In the genomic region with DNA sequence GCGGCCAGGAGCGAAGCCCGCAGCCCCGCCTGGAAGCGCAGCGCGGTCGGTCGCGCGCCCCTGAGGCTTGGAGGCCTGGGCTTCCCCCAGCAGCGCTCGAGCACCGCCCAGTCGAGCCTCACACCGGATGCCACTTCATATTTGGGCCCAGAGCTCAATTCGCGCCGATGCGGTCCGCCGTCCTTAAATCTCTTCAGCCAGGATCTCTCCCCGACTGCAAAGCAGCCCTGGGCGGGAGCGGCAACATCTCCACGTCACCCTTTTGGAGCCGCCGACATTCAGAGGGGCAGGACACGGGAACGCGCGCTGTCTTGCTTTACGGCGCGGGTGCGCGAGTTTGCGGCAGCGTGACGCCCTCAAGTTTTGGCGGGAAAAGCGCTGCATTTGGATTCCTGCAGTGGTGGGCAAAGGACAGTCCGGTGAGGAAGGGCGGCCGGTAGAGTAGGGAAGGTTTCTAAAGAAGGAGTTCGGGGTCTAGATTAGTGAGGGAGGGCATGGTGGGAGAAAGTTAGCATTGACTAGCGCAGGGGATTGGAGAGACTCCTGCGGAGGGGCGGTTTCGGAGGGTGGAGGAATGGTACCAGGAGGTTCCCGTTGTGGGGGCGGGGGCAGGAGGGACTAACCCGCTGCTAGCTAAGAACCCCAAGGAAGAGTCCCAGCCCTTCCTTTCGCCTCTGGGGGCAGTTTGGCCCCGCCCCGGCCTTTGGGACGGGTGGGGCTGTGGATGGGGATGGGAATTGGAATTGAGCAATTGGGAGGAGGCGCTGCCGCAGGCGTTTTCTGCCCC, we compare ENCODE assay signal across 1 cellular context.
TF ChIP-seq lines count a peak whose summit lies in the region.

No MANE protein-coding gene starts in this region.

TF ChIP-seq in HEK293, 187 proteins besides CTCF, POLR2A, EP300 and RAD21 (continued from another document and continues in another):
- TF ChIP-seq, protein P1, sequence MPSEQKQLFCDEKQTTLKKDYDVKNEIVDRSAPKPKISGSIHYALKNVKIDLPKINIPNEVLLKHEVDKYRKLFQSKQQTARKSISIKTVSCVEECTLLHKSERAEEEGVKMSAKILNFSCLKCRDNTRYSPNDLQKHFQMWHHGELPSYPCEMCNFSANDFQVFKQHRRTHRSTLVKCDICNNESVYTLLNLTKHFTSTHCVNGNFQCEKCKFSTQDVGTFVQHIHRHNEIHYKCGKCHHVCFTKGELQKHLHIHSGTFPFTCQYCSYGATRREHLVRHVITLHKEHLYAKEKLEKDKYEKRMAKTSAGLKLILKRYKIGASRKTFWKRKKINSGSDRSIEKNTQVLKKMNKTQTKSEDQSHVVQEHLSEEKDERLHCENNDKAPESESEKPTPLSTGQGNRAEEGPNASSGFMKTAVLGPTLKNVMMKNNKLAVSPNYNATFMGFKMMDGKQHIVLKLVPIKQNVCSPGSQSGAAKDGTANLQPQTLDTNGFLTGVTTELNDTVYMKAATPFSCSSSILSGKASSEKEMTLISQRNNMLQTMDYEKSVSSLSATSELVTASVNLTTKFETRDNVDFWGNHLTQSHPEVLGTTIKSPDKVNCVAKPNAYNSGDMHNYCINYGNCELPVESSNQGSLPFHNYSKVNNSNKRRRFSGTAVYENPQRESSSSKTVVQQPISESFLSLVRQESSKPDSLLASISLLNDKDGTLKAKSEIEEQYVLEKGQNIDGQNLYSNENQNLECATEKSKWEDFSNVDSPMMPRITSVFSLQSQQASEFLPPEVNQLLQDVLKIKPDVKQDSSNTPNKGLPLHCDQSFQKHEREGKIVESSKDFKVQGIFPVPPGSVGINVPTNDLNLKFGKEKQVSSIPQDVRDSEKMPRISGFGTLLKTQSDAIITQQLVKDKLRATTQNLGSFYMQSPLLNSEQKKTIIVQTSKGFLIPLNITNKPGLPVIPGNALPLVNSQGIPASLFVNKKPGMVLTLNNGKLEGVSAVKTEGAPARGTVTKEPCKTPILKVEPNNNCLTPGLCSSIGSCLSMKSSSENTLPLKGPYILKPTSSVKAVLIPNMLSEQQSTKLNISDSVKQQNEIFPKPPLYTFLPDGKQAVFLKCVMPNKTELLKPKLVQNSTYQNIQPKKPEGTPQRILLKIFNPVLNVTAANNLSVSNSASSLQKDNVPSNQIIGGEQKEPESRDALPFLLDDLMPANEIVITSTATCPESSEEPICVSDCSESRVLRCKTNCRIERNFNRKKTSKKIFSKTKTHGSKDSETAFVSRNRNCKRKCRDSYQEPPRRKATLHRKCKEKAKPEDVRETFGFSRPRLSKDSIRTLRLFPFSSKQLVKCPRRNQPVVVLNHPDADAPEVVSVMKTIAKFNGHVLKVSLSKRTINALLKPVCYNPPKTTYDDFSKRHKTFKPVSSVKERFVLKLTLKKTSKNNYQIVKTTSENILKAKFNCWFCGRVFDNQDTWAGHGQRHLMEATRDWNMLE (tag by site-specific recombination; conservative IDR thresholded peaks at IDR 0.05; ENCODE audit: low read depth), result peak; percentile 42; the same call in 1 of the 2 replicates
- TF ChIP-seq ZBTB20 (tag by site-specific recombination; IDR thresholded peaks at IDR 0.05) (peak; percentile 71; the same call in 1 of the 2 replicates), ZNF76 (tag by site-specific recombination; IDR thresholded peaks at IDR 0.05; ENCODE audit: borderline replicate concordance, low read depth) (peak; percentile 88), ZNF140 (tag by site-specific recombination; IDR thresholded peaks at IDR 0.05) (no peak), SP7 (tag by site-specific recombination; IDR thresholded peaks at IDR 0.05) (peak; percentile 89), KLF8 (tag by site-specific recombination; IDR thresholded peaks at IDR 0.05) (peak; percentile 98), ZNF416 (tag by site-specific recombination; IDR thresholded peaks at IDR 0.05) (no peak), GLIS2 (tag by site-specific recombination; IDR thresholded peaks at IDR 0.05) (peak; percentile 94), ZBTB1 (tag by site-specific recombination; IDR thresholded peaks at IDR 0.05) (0 out of 2 replicates have a peak, but pooled peaks have one; percentile 16), ZNF121 (tag by site-specific recombination; IDR thresholded peaks at IDR 0.05) (no peak), ZNF426 (tag by site-specific recombination; IDR thresholded peaks at IDR 0.05) (no peak), SCRT1 (tag by site-specific recombination; IDR thresholded peaks at IDR 0.05; ENCODE audit: borderline replicate concordance) (no peak), IKZF3 (tag by site-specific recombination; IDR thresholded peaks at IDR 0.05) (peak; percentile 87), ZNF768 (tag by site-specific recombination; IDR thresholded peaks at IDR 0.05) (no peak), KLF16 (tag by site-specific recombination; IDR thresholded peaks at IDR 0.05) (peak; percentile 93), YY2 (tag by site-specific recombination; IDR thresholded peaks at IDR 0.05) (peak; percentile 70; the same call in 1 of the 2 replicates), ZNF600 (tag by site-specific recombination; IDR thresholded peaks at IDR 0.05) (peak; percentile 78), YY1 (tag by site-specific recombination; IDR thresholded peaks at IDR 0.05) (peak; percentile 67), ZNF629 (tag by site-specific recombination; IDR thresholded peaks at IDR 0.05) (peak; percentile 88), ZNF558 (tag by site-specific recombination; IDR thresholded peaks at IDR 0.05) (peak; percentile 52), TCF7L2 (IDR thresholded peaks at IDR 0.05; ENCODE audit: borderline replicate concordance, low read depth, low read length) (0 out of 2 replicates have a peak, but pooled peaks have one; percentile 12), ZNF596 (tag by site-specific recombination; IDR thresholded peaks at IDR 0.05) (no peak), MEIS1 (CRISPR knock-in tag; IDR thresholded peaks at IDR 0.05; ENCODE audit: borderline replicate concordance) (no peak), WT1 (tag by site-specific recombination; IDR thresholded peaks at IDR 0.05) (peak; percentile 75), REPIN1 (tag by site-specific recombination; IDR thresholded peaks at IDR 0.05; ENCODE audit: low read depth) (peak; percentile 83; the same call in 1 of the 2 replicates), ZNF37A (tag by site-specific recombination; IDR thresholded peaks at IDR 0.05) (no peak), ZNF548 (tag by site-specific recombination; IDR thresholded peaks at IDR 0.05) (0 out of 2 replicates have a peak, but pooled peaks have one; percentile 47), SETDB1 (IDR thresholded peaks at IDR 0.05; ENCODE audit: insufficient read length, low read length) (no peak), HOXD13 (CRISPR knock-in tag; IDR thresholded peaks at IDR 0.05; ENCODE audit: borderline replicate concordance) (no peak; the same call in 1 of the 2 replicates), GLIS1 (tag by site-specific recombination; IDR thresholded peaks at IDR 0.05) (peak; percentile 81), ZNF792 (tag by site-specific recombination; IDR thresholded peaks at IDR 0.05) (no peak), ZNF677 (tag by site-specific recombination; IDR thresholded peaks at IDR 0.05) (no peak), ZSCAN16 (tag by site-specific recombination; IDR thresholded peaks at IDR 0.05) (peak; percentile 17; the same call in 1 of the 2 replicates), ZNF354C (tag by site-specific recombination; IDR thresholded peaks at IDR 0.05; ENCODE audit: borderline replicate concordance, low read depth) (no peak), SP2 (tag by site-specific recombination; IDR thresholded peaks at IDR 0.05) (peak; percentile 89), ZNF292 (tag by site-specific recombination; IDR thresholded peaks at IDR 0.05; ENCODE audit: borderline replicate concordance, low read depth) (no peak), ZBTB8A (tag by site-specific recombination; IDR thresholded peaks at IDR 0.05) (peak; percentile 83), GLI4 (tag by site-specific recombination; IDR thresholded peaks at IDR 0.05) (no peak)
- TF ChIP-seq, protein P2, sequence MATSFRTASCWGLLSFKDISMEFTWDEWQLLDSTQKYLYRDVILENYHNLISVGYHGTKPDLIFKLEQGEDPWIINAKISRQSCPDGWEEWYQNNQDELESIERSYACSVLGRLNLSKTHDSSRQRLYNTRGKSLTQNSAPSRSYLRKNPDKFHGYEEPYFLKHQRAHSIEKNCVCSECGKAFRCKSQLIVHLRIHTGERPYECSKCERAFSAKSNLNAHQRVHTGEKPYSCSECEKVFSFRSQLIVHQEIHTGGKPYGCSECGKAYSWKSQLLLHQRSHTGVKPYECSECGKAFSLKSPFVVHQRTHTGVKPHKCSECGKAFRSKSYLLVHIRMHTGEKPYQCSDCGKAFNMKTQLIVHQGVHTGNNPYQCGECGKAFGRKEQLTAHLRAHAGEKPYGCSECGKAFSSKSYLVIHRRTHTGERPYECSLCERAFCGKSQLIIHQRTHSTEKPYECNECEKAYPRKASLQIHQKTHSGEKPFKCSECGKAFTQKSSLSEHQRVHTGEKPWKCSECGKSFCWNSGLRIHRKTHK (tag by site-specific recombination; IDR thresholded peaks at IDR 0.05), result no peak
- TF ChIP-seq, protein P3, sequence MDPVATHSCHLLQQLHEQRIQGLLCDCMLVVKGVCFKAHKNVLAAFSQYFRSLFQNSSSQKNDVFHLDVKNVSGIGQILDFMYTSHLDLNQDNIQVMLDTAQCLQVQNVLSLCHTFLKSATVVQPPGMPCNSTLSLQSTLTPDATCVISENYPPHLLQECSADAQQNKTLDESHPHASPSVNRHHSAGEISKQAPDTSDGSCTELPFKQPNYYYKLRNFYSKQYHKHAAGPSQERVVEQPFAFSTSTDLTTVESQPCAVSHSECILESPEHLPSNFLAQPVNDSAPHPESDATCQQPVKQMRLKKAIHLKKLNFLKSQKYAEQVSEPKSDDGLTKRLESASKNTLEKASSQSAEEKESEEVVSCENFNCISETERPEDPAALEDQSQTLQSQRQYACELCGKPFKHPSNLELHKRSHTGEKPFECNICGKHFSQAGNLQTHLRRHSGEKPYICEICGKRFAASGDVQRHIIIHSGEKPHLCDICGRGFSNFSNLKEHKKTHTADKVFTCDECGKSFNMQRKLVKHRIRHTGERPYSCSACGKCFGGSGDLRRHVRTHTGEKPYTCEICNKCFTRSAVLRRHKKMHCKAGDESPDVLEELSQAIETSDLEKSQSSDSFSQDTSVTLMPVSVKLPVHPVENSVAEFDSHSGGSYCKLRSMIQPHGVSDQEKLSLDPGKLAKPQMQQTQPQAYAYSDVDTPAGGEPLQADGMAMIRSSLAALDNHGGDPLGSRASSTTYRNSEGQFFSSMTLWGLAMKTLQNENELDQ (tag by site-specific recombination; IDR thresholded peaks at IDR 0.05; ENCODE audit: low read depth), result no peak
- TF ChIP-seq, protein P4, sequence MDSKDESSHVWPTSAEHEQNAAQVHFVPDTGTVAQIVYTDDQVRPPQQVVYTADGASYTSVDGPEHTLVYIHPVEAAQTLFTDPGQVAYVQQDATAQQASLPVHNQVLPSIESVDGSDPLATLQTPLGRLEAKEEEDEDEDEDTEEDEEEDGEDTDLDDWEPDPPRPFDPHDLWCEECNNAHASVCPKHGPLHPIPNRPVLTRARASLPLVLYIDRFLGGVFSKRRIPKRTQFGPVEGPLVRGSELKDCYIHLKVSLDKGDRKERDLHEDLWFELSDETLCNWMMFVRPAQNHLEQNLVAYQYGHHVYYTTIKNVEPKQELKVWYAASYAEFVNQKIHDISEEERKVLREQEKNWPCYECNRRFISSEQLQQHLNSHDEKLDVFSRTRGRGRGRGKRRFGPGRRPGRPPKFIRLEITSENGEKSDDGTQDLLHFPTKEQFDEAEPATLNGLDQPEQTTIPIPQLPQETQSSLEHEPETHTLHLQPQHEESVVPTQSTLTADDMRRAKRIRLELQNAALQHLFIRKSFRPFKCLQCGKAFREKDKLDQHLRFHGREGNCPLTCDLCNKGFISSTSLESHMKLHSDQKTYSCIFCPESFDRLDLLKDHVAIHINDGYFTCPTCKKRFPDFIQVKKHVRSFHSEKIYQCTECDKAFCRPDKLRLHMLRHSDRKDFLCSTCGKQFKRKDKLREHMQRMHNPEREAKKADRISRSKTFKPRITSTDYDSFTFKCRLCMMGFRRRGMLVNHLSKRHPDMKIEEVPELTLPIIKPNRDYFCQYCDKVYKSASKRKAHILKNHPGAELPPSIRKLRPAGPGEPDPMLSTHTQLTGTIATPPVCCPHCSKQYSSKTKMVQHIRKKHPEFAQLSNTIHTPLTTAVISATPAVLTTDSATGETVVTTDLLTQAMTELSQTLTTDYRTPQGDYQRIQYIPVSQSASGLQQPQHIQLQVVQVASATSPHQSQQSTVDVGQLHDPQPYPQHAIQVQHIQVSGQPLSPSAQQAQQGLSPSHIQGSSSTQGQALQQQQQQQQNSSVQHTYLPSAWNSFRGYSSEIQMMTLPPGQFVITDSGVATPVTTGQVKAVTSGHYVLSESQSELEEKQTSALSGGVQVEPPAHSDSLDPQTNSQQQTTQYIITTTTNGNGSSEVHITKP (tag by site-specific recombination; IDR thresholded peaks at IDR 0.05), result peak; percentile 72
- TF ChIP-seq, protein P5, sequence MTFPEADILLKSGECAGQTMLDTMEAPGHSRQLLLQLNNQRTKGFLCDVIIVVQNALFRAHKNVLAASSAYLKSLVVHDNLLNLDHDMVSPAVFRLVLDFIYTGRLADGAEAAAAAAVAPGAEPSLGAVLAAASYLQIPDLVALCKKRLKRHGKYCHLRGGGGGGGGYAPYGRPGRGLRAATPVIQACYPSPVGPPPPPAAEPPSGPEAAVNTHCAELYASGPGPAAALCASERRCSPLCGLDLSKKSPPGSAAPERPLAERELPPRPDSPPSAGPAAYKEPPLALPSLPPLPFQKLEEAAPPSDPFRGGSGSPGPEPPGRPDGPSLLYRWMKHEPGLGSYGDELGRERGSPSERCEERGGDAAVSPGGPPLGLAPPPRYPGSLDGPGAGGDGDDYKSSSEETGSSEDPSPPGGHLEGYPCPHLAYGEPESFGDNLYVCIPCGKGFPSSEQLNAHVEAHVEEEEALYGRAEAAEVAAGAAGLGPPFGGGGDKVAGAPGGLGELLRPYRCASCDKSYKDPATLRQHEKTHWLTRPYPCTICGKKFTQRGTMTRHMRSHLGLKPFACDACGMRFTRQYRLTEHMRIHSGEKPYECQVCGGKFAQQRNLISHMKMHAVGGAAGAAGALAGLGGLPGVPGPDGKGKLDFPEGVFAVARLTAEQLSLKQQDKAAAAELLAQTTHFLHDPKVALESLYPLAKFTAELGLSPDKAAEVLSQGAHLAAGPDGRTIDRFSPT (tag by site-specific recombination; IDR thresholded peaks at IDR 0.05), result peak; percentile 95
- TF ChIP-seq, protein P6, sequence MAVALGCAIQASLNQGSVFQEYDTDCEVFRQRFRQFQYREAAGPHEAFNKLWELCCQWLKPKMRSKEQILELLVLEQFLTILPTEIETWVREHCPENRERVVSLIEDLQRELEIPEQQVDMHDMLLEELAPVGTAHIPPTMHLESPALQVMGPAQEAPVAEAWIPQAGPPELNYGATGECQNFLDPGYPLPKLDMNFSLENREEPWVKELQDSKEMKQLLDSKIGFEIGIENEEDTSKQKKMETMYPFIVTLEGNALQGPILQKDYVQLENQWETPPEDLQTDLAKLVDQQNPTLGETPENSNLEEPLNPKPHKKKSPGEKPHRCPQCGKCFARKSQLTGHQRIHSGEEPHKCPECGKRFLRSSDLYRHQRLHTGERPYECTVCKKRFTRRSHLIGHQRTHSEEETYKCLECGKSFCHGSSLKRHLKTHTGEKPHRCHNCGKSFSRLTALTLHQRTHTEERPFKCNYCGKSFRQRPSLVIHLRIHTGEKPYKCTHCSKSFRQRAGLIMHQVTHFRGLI (tag by site-specific recombination; IDR thresholded peaks at IDR 0.05), result peak; percentile 16; the same call in 1 of the 2 replicates
